17 cellular contexts compared by ENCODE assay signal in genomic region chr3:70861855-70862254, GRCh38.
DNase-seq lines count a peak whose midpoint lies in the region; ATAC-seq, FAIRE-seq and TF ChIP-seq lines count a peak whose summit lies in the region.
"Had no signal": no experiment of that assay in that cellular context is flagged by ENCODE, and none has a peak within 500 bp of the region (broad histone marks: within the 10 kb centered on the region; RNA-seq: fewer than 3 reads in every experiment).

No MANE protein-coding gene starts in this region.

- no peaks in the 10 kb centered on the region for H3K36me3 Mint-ChIP-seq in activated naive CD8-positive, alpha-beta T cell treated with anti-CD3 and anti-CD28 coated beads for 36 hours

- no peaks in the 10 kb centered on the region for H3K36me3 ChIP-seq in bronchial epithelial cell (ENCODE audit: control insufficient read depth, insufficient read depth, low read length)
- H3K36me3 ChIP-seq: transverse colon had no signal

- intact Hi-C loops in Right ventricle myocardium superior (cut with DNase I) (no loop called here), cardiac septum (cut with DNase I) (loop anchor here (5.0 kb wide), 1 partner anchor 120 kb away; no protein-coding TSS in a partner anchor)

- no peak for TF ChIP-seq CTCF in bronchial epithelial cell (IDR thresholded peaks at IDR 0.05; ENCODE audit: insufficient read depth, low read length, severe bottlenecking)

- H3K27me3 Mint-ChIP-seq in activated naive CD8-positive, alpha-beta T cell treated with anti-CD3 and anti-CD28 coated beads for 36 hours = peaks cover 8% of the 10 kb centered on the region

- FAIRE-seq in bronchial epithelial cell (lab: Jason Lieb, UNC) = no peak
- FAIRE-seq: A204.1, D721Med, keratinocyte had no signal

- H3K27me3 ChIP-seq in bronchial epithelial cell (ENCODE audit: control insufficient read depth, insufficient read depth, low read length) = no peaks in the 10 kb centered on the region
- H3K27me3 ChIP-seq: transverse colon had no signal

- H3K9me3 Mint-ChIP-seq in activated naive CD8-positive, alpha-beta T cell treated with anti-CD3 and anti-CD28 coated beads for 36 hours = peaks cover 4% of the 10 kb centered on the region
- H3K9me3 Mint-ChIP-seq: effector memory CD8-positive, alpha-beta T cell had no signal

- no peak overlapping the region for H3K4me3 Mint-ChIP-seq in activated naive CD8-positive, alpha-beta T cell treated with anti-CD3 and anti-CD28 coated beads for 36 hours
- H3K4me3 Mint-ChIP-seq: activated CD8-positive, alpha-beta T cell treated with anti-CD3 and anti-CD28 coated beads, Interleukin-2, amount 10 ng/mL, durations not matched to agents 7 days and 5 days; effector memory CD8-positive, alpha-beta T cell had no signal

- H3K4me1 Mint-ChIP-seq in activated naive CD8-positive, alpha-beta T cell treated with anti-CD3 and anti-CD28 coated beads for 36 hours = peaks cover 11% of the 10 kb centered on the region

- DNase-seq in Right ventricle myocardium superior (no peak), cardiac septum (ENCODE audit: low spot score) (no peak), bronchial epithelial cell (ENCODE audit: low read depth) (peak; percentile 88), kidney glomerular epithelial cell (lab: John Stamatoyannopoulos, UW) (peak; percentile 33), AG08396 (ENCODE audit: low spot score) (no peak)
- DNase-seq in activated naive CD8-positive, alpha-beta T cell treated with anti-CD3 and anti-CD28 coated beads for 36 hours = no peak
- DNase-seq: activated CD8-positive, alpha-beta T cell treated with anti-CD3 and anti-CD28 coated beads, Interleukin-2, amount 10 ng/mL, durations not matched to agents 7 days and 5 days; activated gamma-delta T cell; effector memory CD8-positive, alpha-beta T cell; KG1; NCI-H2227 treated with DMSO at 0.1 percent for 48 hours; transverse colon had no signal

- ATAC-seq in Right ventricle myocardium superior (ENCODE audit: poor library complexity) = peak; percentile 71
- ATAC-seq in GM21786 (IDR thresholded peaks at IDR 0.05; ENCODE audit: unreplicated experiment) = no peak
- no peak for ATAC-seq in GM18858 (IDR thresholded peaks at IDR 0.05; ENCODE audit: unreplicated experiment)
- ATAC-seq: activated CD8-positive, alpha-beta T cell treated with anti-CD3 and anti-CD28 coated beads, Interleukin-2, amount 10 ng/mL, durations not matched to agents 7 days and 5 days; effector memory CD8-positive, alpha-beta T cell had no signal

- H3K27ac Mint-ChIP-seq in activated naive CD8-positive, alpha-beta T cell treated with anti-CD3 and anti-CD28 coated beads for 36 hours = no peak overlapping the region
- H3K27ac Mint-ChIP-seq: activated CD8-positive, alpha-beta T cell treated with anti-CD3 and anti-CD28 coated beads, Interleukin-2, amount 10 ng/mL, durations not matched to agents 7 days and 5 days; effector memory CD8-positive, alpha-beta T cell had no signal

- H3K4me3 ChIP-seq in bronchial epithelial cell (ENCODE audit: low read depth, low read length) = no peak overlapping the region
- H3K4me3 ChIP-seq: transverse colon had no signal

Comparison
In these comparisons a context has a peak if more than half of its experiments do, and no peak if none do; other contexts are left out.
1. DNase-seq: peak in bronchial epithelial cell (single experiment) and kidney glomerular epithelial cell (single experiment); none in Right ventricle myocardium superior (single experiment), cardiac septum (single experiment), activated naive CD8-positive, alpha-beta T cell treated with anti-CD3 and anti-CD28 coated beads for 36 hours (single experiment) and AG08396 (single experiment).